In genomic region chr22:36286096-36286957, GRCh38 we compare ENCODE assay signal across 8 cellular contexts. TPM values are rescaled to one million over a fixed set of nuclear protein-coding genes. Genes with fewer than 3 reads are reported as not detected.
DNase-seq lines count a peak whose midpoint lies in the region; ATAC-seq, FAIRE-seq and TF ChIP-seq lines count a peak whose summit lies in the region.

No MANE protein-coding gene starts in this region.

- in situ Hi-C loops in SK-MEL-5 (cut with HindIII; ENCODE audit: low pct_unique_long_range_greater_than_20kb, low sequenced_read_pairs) = no loop called here

- H3K9me3 ChIP-seq in pancreas (no peaks in the 10 kb centered on the region), tibial nerve (no peaks in the 10 kb centered on the region)

- intact Hi-C loops in pancreas (cut with DNase I) = no loop called here

- no peaks in the 10 kb centered on the region for H3K4me1 ChIP-seq in pancreas
- H3K4me1 ChIP-seq in tibial nerve = peaks cover 0 to 37% (median 4%) of the 10 kb centered on the region in 4 donors

- no peak for FAIRE-seq in D721Med (lab: Jason Lieb, UNC)
- no peak for FAIRE-seq in pancreas (lab: Jason Lieb, UNC)

- ATAC-seq in pancreas (peak; percentile 38 to 85 (median 79)), HG02852 (IDR thresholded peaks at IDR 0.05; ENCODE audit: unreplicated experiment) (no peak)

- TF ChIP-seq EP300 in tibial nerve (IDR thresholded peaks at IDR 0.05) = peak in 1 of 2 donors; percentile 43

- WGBS in pancreas, 2 donors = 59 to 72% methylated on average over 28 of the region's 28 CpGs
- 57 to 63% methylated on average over 22 to 28 of the region's 28 CpGs for WGBS in tibial nerve, 2 donors

- TF ChIP-seq POLR2A in tibial nerve (IDR thresholded peaks at IDR 0.05) = no peak

- H3K27me3 ChIP-seq in pancreas (no peaks in the 10 kb centered on the region), tibial nerve (no peaks in the 10 kb centered on the region)

- H3K36me3 ChIP-seq in pancreas = peaks cover 36 to 92% (median 80%) of the 10 kb centered on the region in 3 donors
- H3K36me3 ChIP-seq in tibial nerve = peaks cover 10 to 98% (median 67%) of the 10 kb centered on the region in 3 donors

- peak; percentile 73 for TF ChIP-seq CTCF in D721Med (IDR thresholded peaks at IDR 0.05; ENCODE audit: insufficient read depth, missing control alignments)
- peak; percentile 50 to 79 (median 61) for TF ChIP-seq CTCF in pancreas (IDR thresholded peaks at IDR 0.05)
- TF ChIP-seq CTCF in tibial nerve (IDR thresholded peaks at IDR 0.05) = peak; percentile 90 to 95 (median 92)

- H3K27ac ChIP-seq in pancreas = peak overlapping the region in 1 of 4 donors; percentile 19
- H3K27ac ChIP-seq in tibial nerve = peak overlapping the region; percentile 4 to 73 (median 46)

- H3K4me3 ChIP-seq in Jurkat, Clone E6-1 (ENCODE audit: low read length) = no peak overlapping the region
- H3K4me3 ChIP-seq in pancreas (no peak overlapping the region), tibial nerve (no peak overlapping the region)

- DNase-seq in D721Med (ENCODE audit: insufficient read length, low spot score) (peak; percentile 59), SK-MEL-5 (ENCODE audit: low read depth, low spot score) (peak; percentile 78), germinal center (ENCODE audit: low spot score) (peak; percentile 75), pancreas (peak in 4 of 6 donors; percentile 54 to 78 (median 69)), tibial nerve (ENCODE audit: low spot score in 2 of 2) (peak; percentile 74 to 75)
- peak; percentile 37 for DNase-seq in Jurkat, Clone E6-1 (ENCODE audit: low read depth, low spot score)
- DNase-seq in activated naive CD4-positive, alpha-beta T cell treated with anti-CD3 and anti-CD28 coated beads, Interleukin-2, amount 50 U/mL, for 16 hours = peak; percentile 68

RNA-seq across cellular contexts. Expression of gene APOL1, which starts 33.4 kb away (rescaled TPM):
- polyA plus RNA-seq in Jurkat, Clone E6-1 (2012; ENCODE audit: insufficient read depth, insufficient read length) = not detected
- total RNA-seq in SK-MEL-5 (2014; rRNA removed; shearing (Covaris generic)) = 1.5 and 2.6 TPM in 2 replicates
- polyA plus RNA-seq in SK-MEL-5 (2015; cell fraction: cytosol; rRNA removed) = 4.4 and 4.5 TPM in 2 replicates
- 0.91 and 2.7 TPM in 2 replicates for polyA plus RNA-seq in SK-MEL-5 (2015; cell fraction: nucleus; rRNA removed)
- total RNA-seq in pancreas (10 to 100 TPM in 2 of 6 donors, 1 to 10 TPM in 4; 3.2 to 25.5 (median 6.8) TPM), tibial nerve (10 to 100 TPM in 3 of 4 donors, 1 to 10 TPM in 1; 8.3 to 16.8 (median 10.1) TPM)
- 1 to 10 TPM; 4.0 to 5.4 TPM for polyA plus RNA-seq in pancreas

RNA-seq across cellular contexts. Expression of gene APOL2, which starts 47.0 kb away (rescaled TPM):
- 20.9 TPM for polyA plus RNA-seq in Jurkat, Clone E6-1 (2012; ENCODE audit: insufficient read depth, insufficient read length)
- total RNA-seq in SK-MEL-5 (2014; rRNA removed; shearing (Covaris generic)) = 29.8 and 36.4 TPM in 2 replicates
- polyA plus RNA-seq in SK-MEL-5 (2015; cell fraction: cytosol; rRNA removed) = 22.1 and 25.1 TPM in 2 replicates
- polyA plus RNA-seq in SK-MEL-5 (2015; cell fraction: nucleus; rRNA removed) = 35.7 and 48.3 TPM in 2 replicates
- total RNA-seq in pancreas (10 to 100 TPM in 4 of 6 donors, 1 to 10 TPM in 2; 6.3 to 23.4 (median 12.4) TPM), tibial nerve (100 to 1,000 TPM in 1 of 4 donors, 10 to 100 TPM in 3; 76.9 to 112 (median 79.4) TPM)
- polyA plus RNA-seq in pancreas = 10 to 100 TPM; 18.4 to 20.6 TPM
